In genomic region chr14:104087505-104087904, GRCh38 we compare ENCODE assay signal across 29 cellular contexts. TPM values are rescaled to one million over a fixed set of nuclear protein-coding genes. Genes with fewer than 3 reads are reported as not detected.
DNase-seq lines count a peak whose midpoint lies in the region; ATAC-seq, FAIRE-seq and TF ChIP-seq lines count a peak whose summit lies in the region.
"Had no signal": no experiment of that assay in that cellular context is flagged by ENCODE, and none has a peak within 500 bp of the region (broad histone marks: within the 10 kb centered on the region; RNA-seq: fewer than 3 reads in every experiment).

No MANE protein-coding gene starts in this region.

- DNase-seq in NB4 (ENCODE audit: low read depth) = peak; percentile 1
- peak; percentile 44 for DNase-seq in endodermal cell
- no peak for DNase-seq in HepG2 (ENCODE audit: low spot score)
- DNase-seq in activated CD4-positive, CD25-positive, alpha-beta regulatory T cell treated with anti-CD3 and anti-CD28 coated beads, Interleukin-2, amount 50 U/mL, for 72 hours = no peak
- DNase-seq in GM19239 (ENCODE audit: insufficient read length, low spot score) = no peak
- no peak for DNase-seq in NCI-H345 treated with DMSO at 0.1 percent for 48 hours (lab: John Stamatoyannopoulos, UW; ENCODE audit: unreplicated experiment)
- DNase-seq: activated CD8-positive, alpha-beta memory T cell treated with anti-CD3 and anti-CD28 coated beads, Interleukin-2, amount 10 ng/mL, durations not matched to agents 7 days and 5 days; activated gamma-delta T cell treated with Interleukin-2 at 50 U/mL for 16 hours; activated T-cell treated with anti-CD3 and anti-CD28 coated beads, Interleukin-2, amount 50 U/mL, for 4 hours; caudate nucleus; DMS53; esophagus squamous epithelium; foreskin keratinocyte; kidney glomerular epithelial cell; mesenchymal stem cell; NCI-H1092; NCI-H1694; WERI-Rb-1 had no signal

- peak overlapping the region; percentile 37; the same call in 1 of the 2 replicates for H3K4me2 ChIP-seq in HepG2 (ENCODE audit: low read depth, low read length)

- no peaks in the 10 kb centered on the region for H3K36me3 Mint-ChIP-seq in endodermal cell (ENCODE audit: low read depth)
- H3K36me3 Mint-ChIP-seq: activated CD8-positive, alpha-beta memory T cell treated with anti-CD3 and anti-CD28 coated beads, Interleukin-2, amount 10 ng/mL, durations not matched to agents 7 days and 5 days; stimulated activated memory B cell treated with anti-CD40 and anti-IgM and Interleukin-4, amounts not matched to agents 10 μg/mL and 1 μg/mL and 100 μg/mL, for 72 hours; type B pancreatic cell had no signal

- H4K20me1 ChIP-seq in HepG2 (ENCODE audit: insufficient read depth, low read length) = no peaks in the 10 kb centered on the region

- H3K9ac ChIP-seq in endodermal cell (ENCODE audit: extremely low read depth, low read length, poor library complexity, severe bottlenecking) (no peak overlapping the region), HepG2 (ENCODE audit: insufficient read depth, low read depth, low read length) (no peak overlapping the region), rectal smooth muscle tissue (ENCODE audit: low read length) (peak overlapping the region; percentile 16)

- 82 to 92% methylated on average over 8 to 17 of the region's 17 CpGs for WGBS in endodermal cell (ENCODE audit: insufficient coverage in 1 of 2, insufficient read length in 1 of 2), 2 experiments
- no CpG with 5 or more reads among the region's 17 CpGs for WGBS in HepG2 (ENCODE audit: low lambda C conversion rate)

- CTCF ChIA-PET in HepG2 (lab: Yijun Ruan, JAX; ENCODE audit: low intra/inter-chr PET ratio, low total read pairs) = no interaction called here

- FAIRE-seq in HepG2 (lab: Jason Lieb, UNC) (no peak), GM19239 (lab: Jason Lieb, UNC) (no peak)
- FAIRE-seq: GM12892 had no signal

- H3K4me3 ChIP-seq in NB4 (ENCODE audit: low read depth, low read length) (no peak overlapping the region), endodermal cell (ENCODE audit: low read length) (no peak overlapping the region), HepG2 (replicated peaks in 1 of 3; ENCODE audit: insufficient read depth in 1 of 3, low read depth in 2 of 3, low read length in 3 of 3) (no peak overlapping the region), rectal smooth muscle tissue (ENCODE audit: low read length) (no peak overlapping the region)
- H3K4me3 ChIP-seq: ascending aorta, esophagus squamous epithelium, prostate gland, SJCRH30 had no signal

- TF ChIP-seq POLR2A in NB4 (IDR thresholded peaks at IDR 0.05; ENCODE audit: extremely low read depth, insufficient read length) (no peak), HepG2 (IDR thresholded peaks at IDR 0.05; ENCODE audit: insufficient read depth in 1 of 2, low read depth in 2 of 2, low read length in 2 of 2) (no peak)

- no peaks in the 10 kb centered on the region for H3K4me1 Mint-ChIP-seq in endodermal cell
- H3K4me1 Mint-ChIP-seq: activated CD8-positive, alpha-beta memory T cell treated with anti-CD3 and anti-CD28 coated beads, Interleukin-2, amount 10 ng/mL, durations not matched to agents 7 days and 5 days; stimulated activated memory B cell treated with anti-CD40 and anti-IgM and Interleukin-4, amounts not matched to agents 10 μg/mL and 1 μg/mL and 100 μg/mL, for 72 hours had no signal

- H3K9me3 ChIP-seq in endodermal cell (ENCODE audit: control insufficient read depth, low read length) (no peaks in the 10 kb centered on the region), HepG2 (ENCODE audit: low read length) (no peaks in the 10 kb centered on the region)
- H3K9me3 ChIP-seq: ascending aorta, Caco-2, esophagus squamous epithelium, prostate gland had no signal

- no peak overlapping the region for H3K27ac Mint-ChIP-seq in endodermal cell
- H3K27ac Mint-ChIP-seq: activated CD8-positive, alpha-beta memory T cell treated with anti-CD3 and anti-CD28 coated beads, Interleukin-2, amount 10 ng/mL, durations not matched to agents 7 days and 5 days; stimulated activated memory B cell treated with anti-CD40 and anti-IgM and Interleukin-4, amounts not matched to agents 10 μg/mL and 1 μg/mL and 100 μg/mL, for 72 hours; type B pancreatic cell had no signal

- ATAC-seq in HepG2 = no peak
- ATAC-seq: activated CD8-positive, alpha-beta memory T cell treated with anti-CD3 and anti-CD28 coated beads, Interleukin-2, amount 10 ng/mL, durations not matched to agents 7 days and 5 days; activated T-cell treated with anti-CD3 and anti-CD28 coated beads, Interleukin-2, amount 50 U/mL, for 4 hours; foreskin keratinocyte; stimulated activated memory B cell treated with anti-CD40 and anti-IgM and Interleukin-4, amounts not matched to agents 10 μg/mL and 1 μg/mL and 100 μg/mL, for 72 hours had no signal

- no peak for TF ChIP-seq RAD21 in HepG2 (CRISPR knock-in tag; IDR thresholded peaks at IDR 0.05)

- TF ChIP-seq CTCF in NB4 (IDR thresholded peaks at IDR 0.05; ENCODE audit: low read depth, low read length) (no peak), endodermal cell (conservative IDR thresholded peaks at IDR 0.05) (no peak), HepG2 (CRISPR knock-in tag; IDR thresholded peaks at IDR 0.05) (no peak)

- intact Hi-C loops in HepG2 (cut with micrococcal nuclease; ENCODE audit: unreplicated experiment) = no loop called here

- H3K27me3 ChIP-seq in endodermal cell (ENCODE audit: control insufficient read depth, insufficient read depth, low read length, poor library complexity, severe bottlenecking) (no peaks in the 10 kb centered on the region), HepG2 (ENCODE audit: control insufficient read depth in 1 of 2, insufficient read depth in 2 of 2, low read length in 2 of 2) (peaks cover 3 to 39% of the 10 kb centered on the region in 2 experiments), rectal smooth muscle tissue (ENCODE audit: control insufficient read depth, insufficient read depth, low read length) (peaks cover 12% of the 10 kb centered on the region)

- BruUV-seq in HepG2 (replicated peaks; lab: Mats Ljungman, UMichigan) = no TSS peak

- H3K27ac ChIP-seq in endodermal cell (ENCODE audit: low read depth, low read length) (no peak overlapping the region), HepG2 (ENCODE audit: extremely low read length, insufficient read depth, low read length) (no peak overlapping the region), rectal smooth muscle tissue (ENCODE audit: low read depth, low read length) (no peak overlapping the region)
- H3K27ac ChIP-seq: ascending aorta, C4-2B, esophagus squamous epithelium, foreskin keratinocyte, prostate gland, SJCRH30, WERI-Rb-1 had no signal

- H3K36me3 ChIP-seq in endodermal cell (ENCODE audit: control insufficient read depth, insufficient read depth, low read length) = no peaks in the 10 kb centered on the region
- H3K36me3 ChIP-seq in HepG2 (replicated peaks in 1 of 2; ENCODE audit: control insufficient read depth in 1 of 2, insufficient read depth in 2 of 2, low read length in 2 of 2) = no peaks in the 10 kb centered on the region
- H3K36me3 ChIP-seq in rectal smooth muscle tissue (ENCODE audit: control insufficient read depth, insufficient read depth, low read length) = no peaks in the 10 kb centered on the region
- H3K36me3 ChIP-seq: ascending aorta, esophagus squamous epithelium, prostate gland, SJCRH30, WERI-Rb-1 had no signal

- TF ChIP-seq EP300 in HepG2 (IDR thresholded peaks at IDR 0.05; ENCODE audit: low read depth in 2 of 2, low read length in 2 of 2) = no peak
- TF ChIP-seq EP300 in HepG2 (CRISPR knock-in tag; IDR thresholded peaks at IDR 0.05; ENCODE audit: borderline replicate concordance) = no peak

- H3K9me3 Mint-ChIP-seq in endodermal cell = no peaks in the 10 kb centered on the region
- H3K9me3 Mint-ChIP-seq: activated T-cell treated with anti-CD3 and anti-CD28 coated beads, Interleukin-2, amount 50 U/mL, for 4 hours; stimulated activated memory B cell treated with anti-CD40 and anti-IgM and Interleukin-4, amounts not matched to agents 10 μg/mL and 1 μg/mL and 100 μg/mL, for 72 hours; type B pancreatic cell had no signal

- no peak overlapping the region for H3K4me3 Mint-ChIP-seq in endodermal cell
- H3K4me3 Mint-ChIP-seq: activated CD8-positive, alpha-beta memory T cell treated with anti-CD3 and anti-CD28 coated beads, Interleukin-2, amount 10 ng/mL, durations not matched to agents 7 days and 5 days; activated T-cell treated with anti-CD3 and anti-CD28 coated beads, Interleukin-2, amount 50 U/mL, for 4 hours; stimulated activated memory B cell treated with anti-CD40 and anti-IgM and Interleukin-4, amounts not matched to agents 10 μg/mL and 1 μg/mL and 100 μg/mL, for 72 hours; type B pancreatic cell had no signal

- H3K4me1 ChIP-seq in endodermal cell (ENCODE audit: control insufficient read depth, insufficient read depth, low read length) (no peaks in the 10 kb centered on the region), HepG2 (ENCODE audit: insufficient read depth, low read length) (peaks cover 17% of the 10 kb centered on the region), rectal smooth muscle tissue (ENCODE audit: control insufficient read depth, insufficient read depth, low read length) (no peaks in the 10 kb centered on the region)
- H3K4me1 ChIP-seq: ascending aorta, foreskin keratinocyte had no signal

- H3K79me2 ChIP-seq in HepG2 (ENCODE audit: insufficient read depth, low read length) = no peaks in the 10 kb centered on the region

- peaks cover 4% of the 10 kb centered on the region for H3K27me3 Mint-ChIP-seq in endodermal cell (ENCODE audit: insufficient read depth)

- POLR2A ChIA-PET in HepG2 (lab: Yijun Ruan, JAX) = no interaction called here

- in situ Hi-C loops in HepG2 (cut with HindIII; ENCODE audit: extremely low pct_ligation_motif_present, low pct_unique_long_range_greater_than_20kb) = no loop called here

- H2AFZ ChIP-seq in HepG2 (ENCODE audit: low read length) = no peak overlapping the region

RNA-seq across cellular contexts. Expression of gene ASPG, which starts 2.0 kb away (rescaled TPM):
- total RNA-seq in endodermal cell (1 to 10 TPM in 1 of 2 donors, under 1 TPM in 1; 0.71 to 1.4 TPM), HepG2 (2016; rRNA removed; fragmentation: Illumina TruSeq; extraction: Trizol) (not detected in 2 replicates)
- polyA plus RNA-seq in endodermal cell (2013, experiment 1 of 2) = 0.32 TPM
- polyA plus RNA-seq in endodermal cell (2013, experiment 2 of 2) = 0.33 TPM
- total RNA-seq in HepG2 (2016; cell fraction: cytosol; rRNA removed; fragmentation: Illumina TruSeq; extraction: Trizol; ENCODE audit: low read depth) = not detected in 2 replicates
- total RNA-seq in HepG2 (2016; cell fraction: insoluble cytoplasmic fraction; rRNA removed; fragmentation: Illumina TruSeq; extraction: Trizol) = not detected in 2 replicates
- total RNA-seq in HepG2 (2016; cell fraction: membrane; rRNA removed; fragmentation: Illumina TruSeq; extraction: Trizol) = not detected in 2 replicates
- not detected in 2 replicates for total RNA-seq in HepG2 (2016; cell fraction: nucleus; rRNA removed; fragmentation: Illumina TruSeq; extraction: Trizol)
- not detected in 2 replicates for polyA plus RNA-seq in HepG2 (2011; rRNA removed)
- polyA plus RNA-seq in HepG2 (2011; cell fraction: cytosol; rRNA removed) = not detected in 2 replicates
- polyA plus RNA-seq in HepG2 (2011; cell fraction: nucleus; rRNA removed) = not detected in 2 replicates
- not detected in 2 replicates for polyA plus RNA-seq in HepG2 (2012)
- not detected in 2 replicates for polyA plus RNA-seq in HepG2 (2016; cell fraction: cytosol; fragmentation: Illumina TruSeq; extraction: Trizol; ENCODE audit: low read depth)
- not detected in 2 replicates for polyA plus RNA-seq in HepG2 (2016; cell fraction: insoluble cytoplasmic fraction; fragmentation: Illumina TruSeq; extraction: Trizol; ENCODE audit: low read depth)
- polyA plus RNA-seq in HepG2 (2016; cell fraction: membrane; fragmentation: Illumina TruSeq; extraction: Trizol; ENCODE audit: low read depth) = not detected in 2 replicates
- polyA plus RNA-seq in HepG2 (2016; cell fraction: nucleus; fragmentation: Illumina TruSeq; extraction: Trizol; ENCODE audit: insufficient read depth, low read depth) = not detected in 2 replicates
- polyA minus RNA-seq in HepG2 (2011; rRNA and poly(A)+ RNA removed; ENCODE audit: low replicate concordance) = 0.37 TPM in 1 of 2 replicates, not detected in the other
- not detected in 2 replicates for polyA minus RNA-seq in HepG2 (2011; cell fraction: cytosol; rRNA and poly(A)+ RNA removed)
- polyA minus RNA-seq in HepG2 (2011; cell fraction: nucleus; rRNA and poly(A)+ RNA removed) = not detected in 2 replicates
- total RNA-seq: activated CD8-positive, alpha-beta memory T cell treated with anti-CD3 and anti-CD28 coated beads, Interleukin-2, amount 10 ng/mL, durations not matched to agents 7 days and 5 days; ascending aorta; Caco-2; myocyte had no signal
- polyA plus RNA-seq: AG04450 had no signal

RNA-seq across cellular contexts. Expression of gene KIF26A, which starts 50.9 kb away (rescaled TPM):
- 10 to 100 TPM; 36.7 to 54.8 TPM for total RNA-seq in endodermal cell
- 9.9 TPM for polyA plus RNA-seq in endodermal cell (2013, experiment 1 of 2)
- 8.4 TPM for polyA plus RNA-seq in endodermal cell (2013, experiment 2 of 2)
- not detected in 2 replicates for total RNA-seq in HepG2 (2016; rRNA removed; fragmentation: Illumina TruSeq; extraction: Trizol)
- not detected in 2 replicates for total RNA-seq in HepG2 (2016; cell fraction: cytosol; rRNA removed; fragmentation: Illumina TruSeq; extraction: Trizol; ENCODE audit: low read depth)
- not detected in 2 replicates for total RNA-seq in HepG2 (2016; cell fraction: insoluble cytoplasmic fraction; rRNA removed; fragmentation: Illumina TruSeq; extraction: Trizol)
- not detected in 2 replicates for total RNA-seq in HepG2 (2016; cell fraction: membrane; rRNA removed; fragmentation: Illumina TruSeq; extraction: Trizol)
- not detected in 2 replicates for total RNA-seq in HepG2 (2016; cell fraction: nucleus; rRNA removed; fragmentation: Illumina TruSeq; extraction: Trizol)
- polyA plus RNA-seq in HepG2 (2011; rRNA removed) = not detected in 2 replicates
- polyA plus RNA-seq in HepG2 (2011; cell fraction: cytosol; rRNA removed) = not detected in 2 replicates
- not detected in 2 replicates for polyA plus RNA-seq in HepG2 (2011; cell fraction: nucleus; rRNA removed)
- not detected in 2 replicates for polyA plus RNA-seq in HepG2 (2012)
- not detected in 2 replicates for polyA plus RNA-seq in HepG2 (2016; cell fraction: cytosol; fragmentation: Illumina TruSeq; extraction: Trizol; ENCODE audit: low read depth)
- polyA plus RNA-seq in HepG2 (2016; cell fraction: insoluble cytoplasmic fraction; fragmentation: Illumina TruSeq; extraction: Trizol; ENCODE audit: low read depth) = not detected in 2 replicates
- polyA plus RNA-seq in HepG2 (2016; cell fraction: membrane; fragmentation: Illumina TruSeq; extraction: Trizol; ENCODE audit: low read depth) = not detected in 2 replicates
- polyA plus RNA-seq in HepG2 (2016; cell fraction: nucleus; fragmentation: Illumina TruSeq; extraction: Trizol; ENCODE audit: insufficient read depth, low read depth) = not detected in 2 replicates
- polyA minus RNA-seq in HepG2 (2011; rRNA and poly(A)+ RNA removed; ENCODE audit: low replicate concordance) = 0.02 and 12.4 TPM in 2 replicates
- 0.18 and 0.30 TPM in 2 replicates for polyA minus RNA-seq in HepG2 (2011; cell fraction: cytosol; rRNA and poly(A)+ RNA removed)
- 0.13 TPM in 1 of 2 replicates, not detected in the other for polyA minus RNA-seq in HepG2 (2011; cell fraction: nucleus; rRNA and poly(A)+ RNA removed)
- total RNA-seq: myocyte had no signal
- polyA plus RNA-seq: AG04450 had no signal

Comparison
In these comparisons a context has a peak if more than half of its experiments do, and no peak if none do; other contexts are left out.
1. DNase-seq: peak in NB4 (single experiment) and endodermal cell (single experiment); none in HepG2 (single experiment), activated CD4-positive, CD25-positive, alpha-beta regulatory T cell treated with anti-CD3 and anti-CD28 coated beads, Interleukin-2, amount 50 U/mL, for 72 hours (single experiment), GM19239 (single experiment) and NCI-H345 treated with DMSO at 0.1 percent for 48 hours (single experiment).
2. RNA of gene KIF26A, which starts 50.9 kb away (total RNA-seq): 36.7 to 54.8 TPM in endodermal cell; not detected in HepG2; every median in the first group is over 10 times any median in the second.